ENCODE assay signal across 8 cellular contexts in genomic region chr14:75277796-75278421, GRCh38. TPM values are rescaled to one million over a fixed set of nuclear protein-coding genes. Genes with fewer than 3 reads are reported as not detected.
DNase-seq lines count a peak whose midpoint lies in the region; ATAC-seq and TF ChIP-seq lines count a peak whose summit lies in the region.

No MANE protein-coding gene starts in this region.

- WGBS in sigmoid colon, 2 donors, result 0 to 1% methylated on average over 28 of the region's 28 CpGs

- peaks cover 7 to 39% (median 25%) of the 10 kb centered on the region in 4 donors for H3K4me1 Mint-ChIP-seq in CD4-positive, CD25-positive, alpha-beta regulatory T cell
- peaks cover 58% of the 10 kb centered on the region for H3K4me1 Mint-ChIP-seq in HFFc6 (ENCODE audit: low read depth)
- peaks cover 48% of the 10 kb centered on the region for H3K4me1 Mint-ChIP-seq in activated CD4-positive, alpha-beta memory T cell treated with anti-CD3 and anti-CD28 coated beads for 36 hours (ENCODE audit: low read depth)
- no peaks in the 10 kb centered on the region for H3K4me1 Mint-ChIP-seq in glutamatergic neuron (ENCODE audit: low read depth, unreplicated experiment)

- H3K27ac Mint-ChIP-seq in CD4-positive, CD25-positive, alpha-beta regulatory T cell, result peak overlapping the region; percentile 89 to 99 (median 98)
- peak overlapping the region; percentile 99 for H3K27ac Mint-ChIP-seq in HFFc6
- H3K27ac Mint-ChIP-seq in activated CD4-positive, alpha-beta memory T cell treated with anti-CD3 and anti-CD28 coated beads for 36 hours, result peak overlapping the region; percentile 23
- H3K27ac Mint-ChIP-seq in glutamatergic neuron (ENCODE audit: unreplicated experiment), result peak overlapping the region; percentile 57

- intact Hi-C loops in activated CD4-positive, alpha-beta memory T cell treated with anti-CD3 and anti-CD28 coated beads for 36 hours (cut with micrococcal nuclease), result loop anchor here (1.0 kb wide), 4 partner anchors 16 to 102 kb away; partner anchors contain the start of gene TMED10
- intact Hi-C loops in sigmoid colon (cut with DNase I), result loop anchor here (1.0 to 10.0 kb wide), 4 partner anchors 17 to 1757 kb away; partner anchors contain the start of gene TMED10

- H3K36me3 ChIP-seq in CD4-positive, CD25-positive, alpha-beta regulatory T cell (ENCODE audit: control insufficient read depth, insufficient read depth, low read length), result peaks cover 18% of the 10 kb centered on the region
- peaks cover 0 to 20% (median 8%) of the 10 kb centered on the region in 4 donors for H3K36me3 ChIP-seq in sigmoid colon

- H3K9me3 Mint-ChIP-seq in CD4-positive, CD25-positive, alpha-beta regulatory T cell, result peaks cover 0 to 3% (median 0%) of the 10 kb centered on the region in 7 donors
- H3K9me3 Mint-ChIP-seq in HFFc6 (peaks cover 45% of the 10 kb centered on the region), glutamatergic neuron (ENCODE audit: unreplicated experiment) (peaks cover 7% of the 10 kb centered on the region)
- no peaks in the 10 kb centered on the region for H3K9me3 Mint-ChIP-seq in activated CD4-positive, alpha-beta memory T cell treated with anti-CD3 and anti-CD28 coated beads for 36 hours

- H3K9me3 ChIP-seq in CD4-positive, CD25-positive, alpha-beta regulatory T cell (ENCODE audit: control insufficient read depth in 2 of 2, low read length in 2 of 2), result no peaks in the 10 kb centered on the region
- no peaks in the 10 kb centered on the region for H3K9me3 ChIP-seq in sigmoid colon

- CTCF ChIA-PET in activated CD4-positive, alpha-beta memory T cell treated with anti-CD3 and anti-CD28 coated beads for 36 hours (lab: Charles Lee), result interaction anchor here (0.5 to 1.7 kb wide), 2 partner anchors 17 to 156 kb away, joined by 4 to 7 read pairs; no protein-coding TSS in a partner anchor

- H3K4me1 ChIP-seq in CD4-positive, CD25-positive, alpha-beta regulatory T cell (ENCODE audit: control insufficient read depth, insufficient read depth, low read length, poor library complexity, severe bottlenecking), result peaks cover 33% of the 10 kb centered on the region
- H3K4me1 ChIP-seq in sigmoid colon, result peaks cover 0 to 57% (median 49%) of the 10 kb centered on the region in 4 donors

- TF ChIP-seq CTCF in HFFc6 (IDR thresholded peaks at IDR 0.05), result no peak
- TF ChIP-seq CTCF in glutamatergic neuron (IDR thresholded peaks at IDR 0.05; ENCODE audit: partially characterized antibody, unreplicated experiment), result no peak
- no peak for TF ChIP-seq CTCF in sigmoid colon (IDR thresholded peaks at IDR 0.05)

- peak overlapping the region; percentile 87 for H3K27ac ChIP-seq in CD4-positive, CD25-positive, alpha-beta regulatory T cell (ENCODE audit: insufficient read depth, low read length, poor library complexity, severe bottlenecking)
- H3K27ac ChIP-seq in sigmoid colon, result peak overlapping the region; percentile 99 to 100 (median 100)

- TF ChIP-seq POLR2A in sigmoid colon (IDR thresholded peaks at IDR 0.05), result peak in 1 of 2 donors; percentile 7

- H3K27me3 ChIP-seq in CD4-positive, CD25-positive, alpha-beta regulatory T cell (ENCODE audit: control insufficient read depth, insufficient read depth, low read length), result peaks cover 26% of the 10 kb centered on the region
- H3K27me3 ChIP-seq in sigmoid colon, result no peaks in the 10 kb centered on the region

- H3K4me3 Mint-ChIP-seq in CD4-positive, CD25-positive, alpha-beta regulatory T cell, result peak overlapping the region; percentile 90 to 96 (median 91)
- H3K4me3 Mint-ChIP-seq in HFFc6 (peak overlapping the region; percentile 94), glutamatergic neuron (ENCODE audit: unreplicated experiment) (peak overlapping the region; percentile 86)
- H3K4me3 Mint-ChIP-seq in activated CD4-positive, alpha-beta memory T cell treated with anti-CD3 and anti-CD28 coated beads for 36 hours, result peak overlapping the region; percentile 92

- H3K4me3 ChIP-seq in CD4-positive, CD25-positive, alpha-beta regulatory T cell (ENCODE audit: low read depth, low read length), result peak overlapping the region; percentile 81
- H3K4me3 ChIP-seq in sigmoid colon, result peak overlapping the region; percentile 57 to 83 (median 68)

- TF ChIP-seq EP300 in sigmoid colon (IDR thresholded peaks at IDR 0.05), result no peak

- DNase-seq in CD4-positive, CD25-positive, alpha-beta regulatory T cell, result no peak
- no peak for DNase-seq in HFFc6
- no peak for DNase-seq in activated CD4-positive, alpha-beta memory T cell treated with anti-CD3 and anti-CD28 coated beads for 36 hours
- DNase-seq in glutamatergic neuron, result no peak
- no peak for DNase-seq in sigmoid colon
- DNase-seq in activated CD8-positive, alpha-beta memory T cell treated with anti-CD3 and anti-CD28 coated beads, Interleukin-2, amount 50 U/mL, for 48 hours, result no peak

- POLR2A ChIA-PET in activated CD4-positive, alpha-beta memory T cell treated with anti-CD3 and anti-CD28 coated beads for 36 hours (lab: Charles Lee), result interaction anchor here (0.8 to 1.8 kb wide), 11 partner anchors 10 to 121 kb away, joined by 3 to 11 read pairs (median 5); no protein-coding TSS in a partner anchor

- peaks cover 10% of the 10 kb centered on the region for H3K36me3 Mint-ChIP-seq in CD4-positive, CD25-positive, alpha-beta regulatory T cell
- H3K36me3 Mint-ChIP-seq in HFFc6 (ENCODE audit: low read depth) (peaks cover 36% of the 10 kb centered on the region), glutamatergic neuron (ENCODE audit: unreplicated experiment) (peaks cover 6% of the 10 kb centered on the region)
- H3K36me3 Mint-ChIP-seq in activated CD4-positive, alpha-beta memory T cell treated with anti-CD3 and anti-CD28 coated beads for 36 hours, result peaks cover 25% of the 10 kb centered on the region

- ATAC-seq in CD4-positive, CD25-positive, alpha-beta regulatory T cell (ENCODE audit: low read depth in 2 of 2), result peak in 1 of 2 donors; percentile 13
- ATAC-seq in HG02884 (IDR thresholded peaks at IDR 0.05; ENCODE audit: unreplicated experiment) (no peak), GM18867 (IDR thresholded peaks at IDR 0.05; ENCODE audit: unreplicated experiment) (no peak)

- peaks cover 77% of the 10 kb centered on the region for H3K27me3 Mint-ChIP-seq in CD4-positive, CD25-positive, alpha-beta regulatory T cell
- peaks cover 51% of the 10 kb centered on the region for H3K27me3 Mint-ChIP-seq in HFFc6 (ENCODE audit: insufficient read depth)
- H3K27me3 Mint-ChIP-seq in activated CD4-positive, alpha-beta memory T cell treated with anti-CD3 and anti-CD28 coated beads for 36 hours, result peaks cover 15% of the 10 kb centered on the region
- H3K27me3 Mint-ChIP-seq in glutamatergic neuron (ENCODE audit: unreplicated experiment), result peaks cover 19% of the 10 kb centered on the region

RNA-seq across cellular contexts. Expression of gene FOS, which starts 0.7 kb away (rescaled TPM):
- total RNA-seq in CD4-positive, CD25-positive, alpha-beta regulatory T cell, result 1,673 TPM
- 100 to 1,000 TPM in 2 of 4 donors, 10 to 100 TPM in 2; 56.8 to 145 (median 104) TPM for polyA plus RNA-seq in CD4-positive, CD25-positive, alpha-beta regulatory T cell
- 100 to 1,000 TPM; 118 to 368 (median 342) TPM for total RNA-seq in HFFc6 (2021; fragmentation: NEBNext Ultra II Directional; extraction: Animal tissue kit (Norgen Biotek cat#: 25700))
- 10 to 100 TPM; 21.1 to 26.7 TPM for total RNA-seq in activated CD4-positive, alpha-beta memory T cell treated with anti-CD3 and anti-CD28 coated beads for 36 hours
- total RNA-seq in glutamatergic neuron (ENCODE audit: unreplicated experiment) (2.9 TPM), sigmoid colon (1,000 to 10,000 TPM in 1 of 4 donors, 100 to 1,000 TPM in 3; 172 to 1,048 (median 650) TPM)
- 100 to 1,000 TPM; 108 to 374 (median 306) TPM for polyA plus RNA-seq in sigmoid colon

Comparison
In these comparisons a context has a peak if more than half of its experiments do, and no peak if none do; other contexts are left out.
1. H3K27ac Mint-ChIP-seq: peak in every context shown above with its lines; median percentile 99 in HFFc6; 98 in CD4-positive, CD25-positive, alpha-beta regulatory T cell; 57 in glutamatergic neuron; 23 in activated CD4-positive, alpha-beta memory T cell treated with anti-CD3 and anti-CD28 coated beads for 36 hours.
2. RNA of gene FOS, which starts 0.7 kb away (total RNA-seq): 1,673 TPM in CD4-positive, CD25-positive, alpha-beta regulatory T cell (single experiment), 172 to 1,048 TPM in sigmoid colon and 118 to 368 TPM in HFFc6; 21.1 to 26.7 TPM in activated CD4-positive, alpha-beta memory T cell treated with anti-CD3 and anti-CD28 coated beads for 36 hours and 2.9 TPM in glutamatergic neuron (single experiment); every median in the first group is over 4 times any median in the second.
3. Peak in every context shown above with its lines, with median percentiles within 50 percentile points of each other: H3K4me3 Mint-ChIP-seq.